In genomic region chr17:68258890-68259435, GRCh38 we compare ENCODE assay signal across 9 cellular contexts. TPM values are rescaled to one million over a fixed set of nuclear protein-coding genes. Genes with fewer than 3 reads are reported as not detected.
A peak's percentile ranks its signal among the peaks of the same experiment; 100 is the strongest.
DNase-seq lines count a peak whose midpoint lies in the region; ATAC-seq lines count a peak whose summit lies in the region.
"Not testable (repeated sequence)": the region's sequence is repeated elsewhere in the genome, so short reads cannot be mapped to it uniquely, and the experiment has no call there.
"Had no signal": no experiment of that assay in that cellular context is flagged by ENCODE, and none has a peak within 500 bp of the region (broad histone marks: within the 10 kb centered on the region; RNA-seq: fewer than 3 reads in every experiment).

No MANE protein-coding gene starts in this region.

- peak; percentile 80 to 91 (median 84) for DNase-seq in CD4-positive, alpha-beta memory T cell
- DNase-seq in NOMO-1 treated with dmso at 0.1 percent for 144 hours (lab: John Stamatoyannopoulos, UW; ENCODE audit: unreplicated experiment) (peak; percentile 28), dermis microvascular lymphatic vessel endothelial cell (ENCODE audit: low read depth in 2 of 2) (peak; percentile 64 to 75), lung microvascular endothelial cell (ENCODE audit: low read depth in 2 of 2) (peak; percentile 85 to 89)
- peak; percentile 90 for DNase-seq in activated CD8-positive, alpha-beta memory T cell treated with anti-CD3 and anti-CD28 coated beads, Interleukin-2, amount 10 ng/mL, durations not matched to agents 7 days and 5 days
- peak; percentile 49 for DNase-seq in stimulated activated CD8-positive, alpha-beta memory T cell treated with anti-CD3 and anti-CD28 coated beads, Interleukin-12 subunit alpha, Interleukin-12 subunit beta, amount 100 ng/mL, for 1 hour (ENCODE audit: low read depth)

- H3K27me3 ChIP-seq in CD4-positive, alpha-beta memory T cell (ENCODE audit: insufficient read depth, low read length) = not testable (repeated sequence)

- not testable (repeated sequence) for H3K9me3 Mint-ChIP-seq in CD4-positive, alpha-beta memory T cell; activated CD8-positive, alpha-beta memory T cell treated with anti-CD3 and anti-CD28 coated beads, Interleukin-2, amount 10 ng/mL, durations not matched to agents 7 days and 5 days (ENCODE audit: low read depth)

- peak overlapping the region; percentile 73 to 82 (median 78) for H3K4me3 Mint-ChIP-seq in CD4-positive, alpha-beta memory T cell
- H3K4me3 Mint-ChIP-seq in activated CD8-positive, alpha-beta memory T cell treated with anti-CD3 and anti-CD28 coated beads, Interleukin-2, amount 10 ng/mL, durations not matched to agents 7 days and 5 days = peak overlapping the region; percentile 64

- peaks cover 8 to 22% of the 10 kb centered on the region in 2 donors for H3K36me3 Mint-ChIP-seq in CD4-positive, alpha-beta memory T cell
- H3K36me3 Mint-ChIP-seq in activated CD8-positive, alpha-beta memory T cell treated with anti-CD3 and anti-CD28 coated beads, Interleukin-2, amount 10 ng/mL, durations not matched to agents 7 days and 5 days = peaks cover 40% of the 10 kb centered on the region

- peak overlapping the region; percentile 81 to 99 (median 98) for H3K27ac Mint-ChIP-seq in CD4-positive, alpha-beta memory T cell
- H3K27ac Mint-ChIP-seq in activated CD8-positive, alpha-beta memory T cell treated with anti-CD3 and anti-CD28 coated beads, Interleukin-2, amount 10 ng/mL, durations not matched to agents 7 days and 5 days = peak overlapping the region; percentile 90

- peak overlapping the region; percentile 88 for H3K27ac ChIP-seq in CD4-positive, alpha-beta memory T cell (ENCODE audit: low read depth, low read length)

- CTCF ChIA-PET in CD4-positive, alpha-beta memory T cell (lab: Charles Lee; ENCODE audit: partially characterized antibody) = interaction anchor here (0.8 to 1.1 kb wide), 5 partner anchors 11 to 207 kb away, joined by 3 to 5 read pairs (median 3); partner anchors contain the start of gene AMZ2
- CTCF ChIA-PET in activated CD8-positive, alpha-beta memory T cell treated with anti-CD3 and anti-CD28 coated beads, Interleukin-2, amount 10 ng/mL, durations not matched to agents 7 days and 5 days (lab: Charles Lee) = interaction anchor here (0.9 to 2.2 kb wide), 14 partner anchors 9 to 273 kb away, joined by 3 to 9 read pairs (median 4); partner anchors contain the start of gene AMZ2

- H3K4me1 ChIP-seq in CD4-positive, alpha-beta memory T cell (ENCODE audit: insufficient read depth, low read length) = peaks cover 83% of the 10 kb centered on the region

- H3K4me1 Mint-ChIP-seq in CD4-positive, alpha-beta memory T cell = peaks cover 59 to 88% (median 67%) of the 10 kb centered on the region in 4 donors
- H3K4me1 Mint-ChIP-seq in activated CD8-positive, alpha-beta memory T cell treated with anti-CD3 and anti-CD28 coated beads, Interleukin-2, amount 10 ng/mL, durations not matched to agents 7 days and 5 days = peaks cover 82% of the 10 kb centered on the region

- H3K4me3 ChIP-seq in CD4-positive, alpha-beta memory T cell (ENCODE audit: low read length in 2 of 2) = not testable (repeated sequence)

- intact Hi-C loops in CD4-positive, alpha-beta memory T cell (cut with micrococcal nuclease) = loop anchor here (1.0 kb wide), 3 partner anchors 10 to 87 kb away; no protein-coding TSS in a partner anchor

- not testable (repeated sequence) for H3K27me3 Mint-ChIP-seq in CD4-positive, alpha-beta memory T cell; activated CD8-positive, alpha-beta memory T cell treated with anti-CD3 and anti-CD28 coated beads, Interleukin-2, amount 10 ng/mL, durations not matched to agents 7 days and 5 days

- not testable (repeated sequence) for H3K9me3 ChIP-seq in CD4-positive, alpha-beta memory T cell (ENCODE audit: control insufficient read depth in 1 of 2, low read length in 2 of 2)

- not testable (repeated sequence) for H3K36me3 ChIP-seq in CD4-positive, alpha-beta memory T cell (ENCODE audit: insufficient read depth, low read length)

- ATAC-seq in GM19372 (IDR thresholded peaks at IDR 0.05; ENCODE audit: low read depth, unreplicated experiment) = peak; percentile 89
- ATAC-seq in HG03097 (IDR thresholded peaks at IDR 0.05; ENCODE audit: low FRiP score, unreplicated experiment) = peak; percentile 82
- ATAC-seq in activated CD8-positive, alpha-beta memory T cell treated with anti-CD3 and anti-CD28 coated beads, Interleukin-2, amount 10 ng/mL, durations not matched to agents 7 days and 5 days = peak; percentile 92

- POLR2A ChIA-PET in CD4-positive, alpha-beta memory T cell (lab: Charles Lee; ENCODE audit: partially characterized antibody) = interaction anchor here (0.9 to 2.2 kb wide), 15 partner anchors 10 to 199 kb away, joined by 3 to 29 read pairs (median 5); partner anchors contain the start of genes AMZ2, ARSG, SLC16A6 and WIPI1

RNA-seq across cellular contexts. Expression of gene AMZ2, which starts 11.1 kb away (rescaled TPM):
- 10 to 100 TPM; 66.1 to 81.2 TPM for total RNA-seq in CD4-positive, alpha-beta memory T cell
- polyA plus RNA-seq in CD4-positive, alpha-beta memory T cell = 100 to 1,000 TPM; 114 to 161 TPM
- 100 to 1,000 TPM; 106 to 107 TPM for total RNA-seq in activated CD8-positive, alpha-beta memory T cell treated with anti-CD3 and anti-CD28 coated beads, Interleukin-2, amount 10 ng/mL, durations not matched to agents 7 days and 5 days
- total RNA-seq in dermis microvascular lymphatic vessel endothelial cell = 23.4 and 35.8 TPM in 2 replicates
- total RNA-seq in lung microvascular endothelial cell = 28.8 and 33.8 TPM in 2 replicates

RNA-seq across cellular contexts. Expression of gene SLC16A6, which starts 32.0 kb away (rescaled TPM):
- total RNA-seq in CD4-positive, alpha-beta memory T cell = 1 to 10 TPM; 6.9 to 7.4 TPM
- polyA plus RNA-seq in CD4-positive, alpha-beta memory T cell = 1 to 10 TPM; 1.7 to 2.0 TPM
- 10 to 100 TPM in 1 of 2 experiments, 1 to 10 TPM in 1; 6.0 to 10.7 TPM for total RNA-seq in activated CD8-positive, alpha-beta memory T cell treated with anti-CD3 and anti-CD28 coated beads, Interleukin-2, amount 10 ng/mL, durations not matched to agents 7 days and 5 days
- total RNA-seq in dermis microvascular lymphatic vessel endothelial cell (1.0 and 2.8 TPM in 2 replicates), lung microvascular endothelial cell (0.22 and 1.6 TPM in 2 replicates)
- total RNA-seq: epithelial cell of proximal tubule had no signal

RNA-seq across cellular contexts. Expression of gene ARSG, which starts 32.3 kb away (rescaled TPM):
- 10 to 100 TPM; 13.6 to 19.1 TPM for total RNA-seq in CD4-positive, alpha-beta memory T cell
- polyA plus RNA-seq in CD4-positive, alpha-beta memory T cell = 10 to 100 TPM; 10.4 to 12.6 TPM
- total RNA-seq in activated CD8-positive, alpha-beta memory T cell treated with anti-CD3 and anti-CD28 coated beads, Interleukin-2, amount 10 ng/mL, durations not matched to agents 7 days and 5 days = 10 to 100 TPM; 12.5 to 24.6 TPM
- 1.5 and 3.4 TPM in 2 replicates for total RNA-seq in dermis microvascular lymphatic vessel endothelial cell
- 1.3 and 2.4 TPM in 2 replicates for total RNA-seq in lung microvascular endothelial cell

Comparison
In these comparisons a context has a peak if more than half of its experiments do, and no peak if none do; other contexts are left out.
1. DNase-seq: peak in every context shown above with its lines; median percentile 90 in activated CD8-positive, alpha-beta memory T cell treated with anti-CD3 and anti-CD28 coated beads, Interleukin-2, amount 10 ng/mL, durations not matched to agents 7 days and 5 days; 87 in lung microvascular endothelial cell; 84 in CD4-positive, alpha-beta memory T cell; 70 in dermis microvascular lymphatic vessel endothelial cell; 49 in stimulated activated CD8-positive, alpha-beta memory T cell treated with anti-CD3 and anti-CD28 coated beads, Interleukin-12 subunit alpha, Interleukin-12 subunit beta, amount 100 ng/mL, for 1 hour; 28 in NOMO-1 treated with dmso at 0.1 percent for 144 hours.